In the genomic region with DNA sequence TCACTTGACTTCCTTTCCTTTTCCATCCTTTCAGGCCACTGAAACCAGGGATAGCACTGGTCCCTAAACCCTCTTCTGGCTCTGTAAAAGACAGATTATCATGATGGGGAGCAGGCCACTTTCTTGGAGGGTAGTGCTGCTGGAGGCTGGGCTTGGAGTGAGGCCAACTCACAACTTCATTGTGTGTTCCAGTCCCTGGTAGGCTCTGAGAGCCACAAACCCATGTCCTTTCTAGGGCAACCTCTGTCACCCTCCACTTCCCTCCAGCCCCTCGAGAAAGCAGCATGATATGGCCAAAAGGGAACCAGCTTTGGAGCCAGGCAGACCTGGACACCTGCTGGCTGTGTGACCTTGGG, we compare ENCODE assay signal across 10 cellular contexts. TPM values are rescaled to one million over a fixed set of nuclear protein-coding genes. Genes with fewer than 3 reads are reported as not detected.
A peak's percentile ranks its signal among the peaks of the same experiment; 100 is the strongest.
DNase-seq lines count a peak whose midpoint lies in the region; ATAC-seq and TF ChIP-seq lines count a peak whose summit lies in the region.
"Had no signal": no experiment of that assay in that cellular context is flagged by ENCODE, and none has a peak within 500 bp of the region (broad histone marks: within the 10 kb centered on the region; RNA-seq: fewer than 3 reads in every experiment).

No MANE protein-coding gene starts in this region.

- H3K4me1 Mint-ChIP-seq in activated CD8-positive, alpha-beta memory T cell treated with anti-CD3 and anti-CD28 coated beads, Interleukin-2, amount 10 ng/mL, durations not matched to agents 7 days and 5 days = peaks cover 57% of the 10 kb centered on the region
- H3K4me1 Mint-ChIP-seq in stimulated activated effector memory CD8-positive, alpha-beta T cell treated with anti-CD3 and anti-CD28 coated beads, Interleukin-12 subunit alpha, Interleukin-12 subunit beta, amount 100 ng/mL, for 72 hours = peaks cover 53% of the 10 kb centered on the region

- H3K27me3 ChIP-seq in iPS-20b (ENCODE audit: insufficient read depth, low read length) (no peaks in the 10 kb centered on the region), gastroesophageal sphincter (no peaks in the 10 kb centered on the region)

- no peaks in the 10 kb centered on the region for H3K27me3 Mint-ChIP-seq in activated CD8-positive, alpha-beta memory T cell treated with anti-CD3 and anti-CD28 coated beads, Interleukin-2, amount 10 ng/mL, durations not matched to agents 7 days and 5 days

- H3K27ac Mint-ChIP-seq in activated CD8-positive, alpha-beta memory T cell treated with anti-CD3 and anti-CD28 coated beads, Interleukin-2, amount 10 ng/mL, durations not matched to agents 7 days and 5 days = peak overlapping the region; percentile 98
- peak overlapping the region; percentile 80 for H3K27ac Mint-ChIP-seq in stimulated activated effector memory CD8-positive, alpha-beta T cell treated with anti-CD3 and anti-CD28 coated beads, Interleukin-12 subunit alpha, Interleukin-12 subunit beta, amount 100 ng/mL, for 72 hours

- TF ChIP-seq EP300 in gastroesophageal sphincter (IDR thresholded peaks at IDR 0.05) = no peak

- H3K36me3 ChIP-seq in iPS-20b (ENCODE audit: insufficient read depth, low read depth, low read length) (peaks cover 18% of the 10 kb centered on the region), gastroesophageal sphincter (peaks cover 0 to 21% of the 10 kb centered on the region in 2 donors)

- DNase-seq in activated CD8-positive, alpha-beta memory T cell treated with anti-CD3 and anti-CD28 coated beads, Interleukin-2, amount 10 ng/mL, durations not matched to agents 7 days and 5 days = no peak
- DNase-seq in activated CD8-positive, alpha-beta memory T cell treated with anti-CD3 and anti-CD28 coated beads, Interleukin-2, amount 50 U/mL, for 48 hours = no peak
- no peak for DNase-seq in stimulated activated effector memory CD8-positive, alpha-beta T cell treated with anti-CD3 and anti-CD28 coated beads, Interleukin-12 subunit alpha, Interleukin-12 subunit beta, amount 100 ng/mL, for 72 hours (ENCODE audit: low spot score in 2 of 2)
- DNase-seq in NCI-H1417 (lab: John Stamatoyannopoulos, UW) = no peak
- DNase-seq: NCI-H2081; stimulated activated CD4-positive, alpha-beta T cell treated with anti-CD3 and anti-CD28 coated beads, Interleukin-12 subunit alpha, Interleukin-12 subunit beta, amount 100 ng/mL, for 4 hours had no signal

- no peak overlapping the region for H3K4me3 ChIP-seq in iPS-20b (ENCODE audit: low read length)
- no peak overlapping the region for H3K4me3 ChIP-seq in gastroesophageal sphincter

- peak overlapping the region; percentile 93 for H3K27ac ChIP-seq in VCaP
- H3K27ac ChIP-seq in iPS-20b (ENCODE audit: low read length) = no peak overlapping the region
- H3K27ac ChIP-seq in gastroesophageal sphincter = peak overlapping the region in 1 of 4 donors; percentile 57

- no peak for ATAC-seq in activated CD8-positive, alpha-beta memory T cell treated with anti-CD3 and anti-CD28 coated beads, Interleukin-2, amount 10 ng/mL, durations not matched to agents 7 days and 5 days
- ATAC-seq in stimulated activated effector memory CD8-positive, alpha-beta T cell treated with anti-CD3 and anti-CD28 coated beads, Interleukin-12 subunit alpha, Interleukin-12 subunit beta, amount 100 ng/mL, for 72 hours = no peak
- ATAC-seq in gastroesophageal sphincter = no peak
- no peak for ATAC-seq in GM19467 (IDR thresholded peaks at IDR 0.05; ENCODE audit: unreplicated experiment)

- peaks cover 13% of the 10 kb centered on the region for H3K4me1 ChIP-seq in iPS-20b (ENCODE audit: insufficient read depth, low read length)
- H3K4me1 ChIP-seq in gastroesophageal sphincter = peaks cover 4 to 52% (median 14%) of the 10 kb centered on the region in 3 donors

- H3K4me3 Mint-ChIP-seq in activated CD8-positive, alpha-beta memory T cell treated with anti-CD3 and anti-CD28 coated beads, Interleukin-2, amount 10 ng/mL, durations not matched to agents 7 days and 5 days = no peak overlapping the region
- no peak overlapping the region for H3K4me3 Mint-ChIP-seq in stimulated activated effector memory CD8-positive, alpha-beta T cell treated with anti-CD3 and anti-CD28 coated beads, Interleukin-12 subunit alpha, Interleukin-12 subunit beta, amount 100 ng/mL, for 72 hours

- TF ChIP-seq POLR2A in gastroesophageal sphincter (IDR thresholded peaks at IDR 0.05) = no peak

- H3K9me3 ChIP-seq in iPS-20b (ENCODE audit: insufficient read depth, low read depth, low read length) (no peaks in the 10 kb centered on the region), gastroesophageal sphincter (no peaks in the 10 kb centered on the region)

- H3K9ac ChIP-seq in iPS-20b (ENCODE audit: low read depth, low read length) = peak overlapping the region; percentile 100; the same call in 1 of the 2 replicates

- 57% methylated on average over 1 of the region's 1 CpG; no CpG with 5 or more reads in 1 of the 2 donors for WGBS in gastroesophageal sphincter (ENCODE audit: low coverage in 1 of 2), 2 donors

- peaks cover 13% of the 10 kb centered on the region for H3K36me3 Mint-ChIP-seq in activated CD8-positive, alpha-beta memory T cell treated with anti-CD3 and anti-CD28 coated beads, Interleukin-2, amount 10 ng/mL, durations not matched to agents 7 days and 5 days
- no peaks in the 10 kb centered on the region for H3K36me3 Mint-ChIP-seq in stimulated activated effector memory CD8-positive, alpha-beta T cell treated with anti-CD3 and anti-CD28 coated beads, Interleukin-12 subunit alpha, Interleukin-12 subunit beta, amount 100 ng/mL, for 72 hours

- no peak for TF ChIP-seq CTCF in VCaP (conservative IDR thresholded peaks at IDR 0.05)
- no peak for TF ChIP-seq CTCF in gastroesophageal sphincter (IDR thresholded peaks at IDR 0.05)

- no peaks in the 10 kb centered on the region for H3K9me3 Mint-ChIP-seq in activated CD8-positive, alpha-beta memory T cell treated with anti-CD3 and anti-CD28 coated beads, Interleukin-2, amount 10 ng/mL, durations not matched to agents 7 days and 5 days (ENCODE audit: low read depth)
- no peaks in the 10 kb centered on the region for H3K9me3 Mint-ChIP-seq in stimulated activated effector memory CD8-positive, alpha-beta T cell treated with anti-CD3 and anti-CD28 coated beads, Interleukin-12 subunit alpha, Interleukin-12 subunit beta, amount 100 ng/mL, for 72 hours

- CTCF ChIA-PET in activated CD8-positive, alpha-beta memory T cell treated with anti-CD3 and anti-CD28 coated beads, Interleukin-2, amount 10 ng/mL, durations not matched to agents 7 days and 5 days (lab: Charles Lee) = interaction anchor here (0.7 to 9.9 kb wide), 14 partner anchors 8 to 505 kb away, joined by 3 to 261 read pairs (median 13); a partner anchor contains a TSS

RNA-seq across cellular contexts. Expression of a gene that starts 2.3 kb away (rescaled TPM):
- total RNA-seq in activated CD8-positive, alpha-beta memory T cell treated with anti-CD3 and anti-CD28 coated beads, Interleukin-2, amount 10 ng/mL, durations not matched to agents 7 days and 5 days = 10 to 100 TPM; 36.9 to 42.3 TPM
- total RNA-seq in gastroesophageal sphincter = 10 to 100 TPM in 3 of 4 donors, 1 to 10 TPM in 1; 9.4 to 15.1 (median 13.4) TPM

RNA-seq across cellular contexts. Expression of a gene that starts 2.4 kb away (rescaled TPM):
- 100 to 1,000 TPM; 189 to 258 TPM for total RNA-seq in activated CD8-positive, alpha-beta memory T cell treated with anti-CD3 and anti-CD28 coated beads, Interleukin-2, amount 10 ng/mL, durations not matched to agents 7 days and 5 days
- total RNA-seq in gastroesophageal sphincter = 100 to 1,000 TPM; 139 to 159 (median 140) TPM

RNA-seq across cellular contexts. Expression of a gene that starts 26.3 kb away (rescaled TPM):
- 10 to 100 TPM; 43.9 to 51.2 TPM for total RNA-seq in activated CD8-positive, alpha-beta memory T cell treated with anti-CD3 and anti-CD28 coated beads, Interleukin-2, amount 10 ng/mL, durations not matched to agents 7 days and 5 days
- 10 to 100 TPM; 23.3 to 44.0 (median 33.4) TPM for total RNA-seq in gastroesophageal sphincter

RNA-seq across cellular contexts. Expression of a gene that starts 26.8 kb away (rescaled TPM):
- total RNA-seq in activated CD8-positive, alpha-beta memory T cell treated with anti-CD3 and anti-CD28 coated beads, Interleukin-2, amount 10 ng/mL, durations not matched to agents 7 days and 5 days = 10 to 100 TPM; 48.3 to 60.6 TPM
- total RNA-seq in gastroesophageal sphincter = 10 to 100 TPM; 18.3 to 37.0 (median 21.7) TPM

RNA-seq across cellular contexts. Expression of a gene that starts 40.2 kb away (rescaled TPM):
- total RNA-seq in activated CD8-positive, alpha-beta memory T cell treated with anti-CD3 and anti-CD28 coated beads, Interleukin-2, amount 10 ng/mL, durations not matched to agents 7 days and 5 days = 1 to 10 TPM; 3.8 to 3.9 TPM
- total RNA-seq in gastroesophageal sphincter = 1 to 10 TPM in 1 of 4 donors, under 1 TPM in 2, not detected in 1; 0.78 to 1.0 (median 0.94) TPM
